Comparison of ENCODE assay signal across 13 cellular contexts in the genomic region with DNA sequence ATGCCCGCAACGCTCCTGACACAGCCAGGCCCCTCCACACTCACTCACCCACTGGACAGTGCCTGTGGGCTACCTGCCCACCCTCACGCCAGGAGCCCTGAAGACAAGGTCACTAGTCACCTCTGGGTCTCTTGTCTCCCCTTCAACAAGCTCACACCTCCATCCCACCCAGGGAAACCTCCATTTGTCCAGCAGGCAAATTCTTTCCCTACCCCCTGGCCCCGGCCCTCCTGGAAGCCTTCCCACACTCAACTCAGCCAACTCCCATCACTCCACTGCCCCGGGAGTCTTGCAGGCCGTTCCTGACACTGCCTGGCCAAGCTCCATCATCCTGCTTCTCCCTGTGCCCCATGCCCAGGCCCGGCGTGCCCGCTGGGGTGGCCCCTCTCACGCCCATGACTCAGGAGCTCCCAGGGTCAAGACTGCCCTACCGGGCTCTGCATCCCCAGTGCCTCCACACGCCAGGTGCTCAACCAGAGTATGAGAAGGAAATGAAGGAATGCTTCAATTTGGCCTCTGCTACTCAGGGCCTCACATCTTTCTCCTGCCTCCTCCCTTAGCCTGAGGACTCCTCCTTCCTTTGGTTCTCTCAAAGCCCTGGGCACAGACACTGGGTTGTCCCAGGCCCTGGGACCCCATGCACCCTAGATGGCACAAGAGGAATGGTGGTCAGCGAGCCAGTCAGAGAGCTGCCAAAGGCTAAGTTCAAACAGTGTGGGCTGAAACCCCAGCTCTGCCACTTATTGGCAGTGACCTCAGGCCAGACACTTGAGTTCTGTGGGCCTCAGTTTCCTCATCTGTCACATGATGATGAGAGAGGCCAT.
"Had no signal": no experiment of that assay in that cellular context is flagged by ENCODE, and none has a peak within 500 bp of the region (broad histone marks: within the 10 kb centered on the region; RNA-seq: fewer than 3 reads in every experiment).

No MANE protein-coding gene starts in this region.

- H3K27ac Mint-ChIP-seq: activated B cell treated with CpG ODN at 0.5 μM for 24 hours; activated naive CD4-positive, alpha-beta T cell treated with anti-CD3 and anti-CD28 coated beads, Interleukin-2, amount 50 U/mL, for 24 hours; activated T-helper 17 cell treated with anti-CD3 and anti-CD28 coated beads, Interleukin-2, amount 50 U/mL, for 72 hours; stimulated activated naive CD8-positive, alpha-beta T cell treated with anti-CD3 and anti-CD28 coated beads, Interleukin-15, amount 100 ng/mL, for 72 hours had no signal

- H3K4me1 Mint-ChIP-seq: activated B cell treated with CpG ODN at 0.5 μM for 24 hours; activated naive CD4-positive, alpha-beta T cell treated with anti-CD3 and anti-CD28 coated beads, Interleukin-2, amount 50 U/mL, for 24 hours; central memory CD8-positive, alpha-beta T cell; stimulated activated naive CD8-positive, alpha-beta T cell treated with anti-CD3 and anti-CD28 coated beads, Interleukin-15, amount 100 ng/mL, for 72 hours had no signal

- H3K27ac ChIP-seq: coronary artery, SJSA1 had no signal

- H3K4me3 ChIP-seq: coronary artery, SJSA1, thoracic aorta had no signal

- H3K4me1 ChIP-seq: SJSA1 had no signal

- H3K27me3 Mint-ChIP-seq: activated B cell treated with CpG ODN at 0.5 μM for 24 hours; activated naive CD4-positive, alpha-beta T cell treated with anti-CD3 and anti-CD28 coated beads, Interleukin-2, amount 50 U/mL, for 24 hours; activated T-helper 17 cell treated with anti-CD3 and anti-CD28 coated beads, Interleukin-2, amount 50 U/mL, for 72 hours had no signal

- H3K9me3 Mint-ChIP-seq: activated B cell treated with CpG ODN at 0.5 μM for 24 hours; activated naive CD4-positive, alpha-beta T cell treated with anti-CD3 and anti-CD28 coated beads, Interleukin-2, amount 50 U/mL, for 24 hours had no signal

- DNase-seq: activated B cell treated with CpG ODN at 0.5 μM for 24 hours; activated CD4-positive, alpha-beta T cell treated with anti-CD3 and anti-CD28 coated beads for 48 hours; effector CD8-positive, alpha-beta T cell; foreskin fibroblast; naive B cell; small intestine; stimulated activated naive CD8-positive, alpha-beta T cell treated with anti-CD3 and anti-CD28 coated beads, Interleukin-15, amount 100 ng/mL, for 72 hours had no signal

- ATAC-seq: activated T-helper 17 cell treated with anti-CD3 and anti-CD28 coated beads, Interleukin-2, amount 50 U/mL, for 72 hours; stimulated activated naive CD8-positive, alpha-beta T cell treated with anti-CD3 and anti-CD28 coated beads, Interleukin-15, amount 100 ng/mL, for 72 hours had no signal

- H3K36me3 Mint-ChIP-seq: naive B cell had no signal

- H3K4me3 Mint-ChIP-seq: activated B cell treated with CpG ODN at 0.5 μM for 24 hours; activated naive CD4-positive, alpha-beta T cell treated with anti-CD3 and anti-CD28 coated beads, Interleukin-2, amount 50 U/mL, for 24 hours; activated T-helper 17 cell treated with anti-CD3 and anti-CD28 coated beads, Interleukin-2, amount 50 U/mL, for 72 hours; central memory CD8-positive, alpha-beta T cell; naive B cell; stimulated activated naive CD8-positive, alpha-beta T cell treated with anti-CD3 and anti-CD28 coated beads, Interleukin-15, amount 100 ng/mL, for 72 hours had no signal

- H3K36me3 ChIP-seq: SJSA1 had no signal

- H3K9me3 ChIP-seq: SJSA1, thoracic aorta had no signal
